In genomic region chr22:38066381-38067027, GRCh38 we compare ENCODE assay signal across 24 cellular contexts. TPM values are rescaled to one million over a fixed set of nuclear protein-coding genes. Genes with fewer than 3 reads are reported as not detected.
DNase-seq lines count a peak whose midpoint lies in the region; TF ChIP-seq lines count a peak whose summit lies in the region.
"Had no signal": no experiment of that assay in that cellular context is flagged by ENCODE, and none has a peak within 500 bp of the region (broad histone marks: within the 10 kb centered on the region; RNA-seq: fewer than 3 reads in every experiment).

No MANE protein-coding gene starts in this region.

- H3K4me1 Mint-ChIP-seq in neural crest cell: peaks cover 41% of the 10 kb centered on the region
- H3K4me1 Mint-ChIP-seq: activated CD4-positive, alpha-beta T cell treated with anti-CD3 and anti-CD28 coated beads for 36 hours had no signal

- no peaks in the 10 kb centered on the region for H3K27me3 Mint-ChIP-seq in neural crest cell (ENCODE audit: low read depth)
- H3K27me3 Mint-ChIP-seq: activated CD4-positive, alpha-beta T cell treated with anti-CD3 and anti-CD28 coated beads for 36 hours; CD4-positive, alpha-beta T cell; naive B cell; type B pancreatic cell had no signal

- no peaks in the 10 kb centered on the region for H3K9me3 Mint-ChIP-seq in neural crest cell
- H3K9me3 Mint-ChIP-seq: activated T-cell treated with anti-CD3 and anti-CD28 coated beads, Interleukin-2, amount 50 U/mL, for 4 hours; CD4-positive, alpha-beta T cell; naive B cell; T-helper 1 cell treated with Interleukin-12 subunit alpha and Interleukin-12 subunit beta and Interleukin-4 antibody, amounts not matched to agents 30 μg/mL and 1 μg/mL, for 36 hours; type B pancreatic cell had no signal

- DNase-seq in SK-MEL-5 (ENCODE audit: low read depth, low spot score) (peak; percentile 45), caudate nucleus (lab: John Stamatoyannopoulos, UW) (no peak), neural crest cell (ENCODE audit: low read depth, low spot score) (no peak), islet precursor cell (no peak), cortex of kidney (lab: John Stamatoyannopoulos, UW) (no peak)
- no peak for DNase-seq in activated CD8-positive, alpha-beta memory T cell treated with anti-CD3 and anti-CD28 coated beads, Interleukin-2, amount 50 U/mL, for 48 hours
- DNase-seq: activated CD4-positive, alpha-beta T cell treated with anti-CD3 and anti-CD28 coated beads for 36 hours; activated T-cell treated with anti-CD3 and anti-CD28 coated beads, Interleukin-2, amount 50 U/mL, for 4 hours; CD4-positive, alpha-beta T cell; dermis blood vessel endothelial cell; head of caudate nucleus; MG63; naive B cell; NCI-H1436; NCI-H510A; PC-3; stimulated activated CD4-positive, alpha-beta T cell treated with anti-CD3 and anti-CD28 coated beads, Interleukin-4, amount 100 ng/mL, for 1 hour; stimulated activated naive CD4-positive, alpha-beta T cell had no signal

- TF ChIP-seq CTCF in neural crest cell (conservative IDR thresholded peaks at IDR 0.05): no peak

- H3K27ac ChIP-seq in caudate nucleus (ENCODE audit: low read depth, low read length) (peak overlapping the region; percentile 24), temporal lobe (ENCODE audit: low read depth, low read length) (peak overlapping the region; percentile 89)

- peak overlapping the region; percentile 88 for H3K27ac Mint-ChIP-seq in neural crest cell (ENCODE audit: unreplicated experiment)
- H3K27ac Mint-ChIP-seq: activated CD4-positive, alpha-beta T cell treated with anti-CD3 and anti-CD28 coated beads for 36 hours; CD4-positive, alpha-beta T cell; T-helper 1 cell treated with Interleukin-12 subunit alpha and Interleukin-12 subunit beta and Interleukin-4 antibody, amounts not matched to agents 30 μg/mL and 1 μg/mL, for 36 hours; type B pancreatic cell had no signal

- in situ Hi-C loops in SK-MEL-5 (cut with HindIII; ENCODE audit: low pct_unique_long_range_greater_than_20kb, low sequenced_read_pairs): no loop called here

- H3K36me3 Mint-ChIP-seq in neural crest cell (ENCODE audit: low read depth): peaks cover 3% of the 10 kb centered on the region

- peak overlapping the region; percentile 44 for H3K4me3 Mint-ChIP-seq in neural crest cell
- H3K4me3 Mint-ChIP-seq: activated CD4-positive, alpha-beta T cell treated with anti-CD3 and anti-CD28 coated beads for 36 hours; activated T-cell treated with anti-CD3 and anti-CD28 coated beads, Interleukin-2, amount 50 U/mL, for 4 hours; CD4-positive, alpha-beta T cell; naive B cell; T-helper 1 cell treated with Interleukin-12 subunit alpha and Interleukin-12 subunit beta and Interleukin-4 antibody, amounts not matched to agents 30 μg/mL and 1 μg/mL, for 36 hours; type B pancreatic cell had no signal

RNA-seq across cellular contexts. Expression of gene PICK1, which starts 9.3 kb away (rescaled TPM):
- total RNA-seq in SK-MEL-5 (2014; rRNA removed; shearing (Covaris generic)): 24.2 and 35.7 TPM in 2 replicates
- 30.7 and 34.7 TPM in 2 replicates for polyA plus RNA-seq in SK-MEL-5 (2015; cell fraction: cytosol; rRNA removed)
- 116 and 137 TPM in 2 replicates for polyA plus RNA-seq in SK-MEL-5 (2015; cell fraction: nucleus; rRNA removed)
- 20.1 and 24.0 TPM in 2 replicates for total RNA-seq in neural crest cell
- total RNA-seq in temporal lobe: 21.6 TPM

RNA-seq across cellular contexts. Expression of gene SLC16A8, which starts 17.5 kb away (rescaled TPM):
- total RNA-seq in SK-MEL-5 (2014; rRNA removed; shearing (Covaris generic)): not detected in 2 replicates
- not detected in 2 replicates for polyA plus RNA-seq in SK-MEL-5 (2015; cell fraction: cytosol; rRNA removed)
- not detected in 2 replicates for polyA plus RNA-seq in SK-MEL-5 (2015; cell fraction: nucleus; rRNA removed)
- 0.26 TPM in 1 of 2 replicates, not detected in the other for total RNA-seq in neural crest cell
- total RNA-seq in temporal lobe: 1.2 TPM
- total RNA-seq: activated CD4-positive, alpha-beta T cell treated with anti-CD3 and anti-CD28 coated beads for 36 hours; activated T-cell treated with anti-CD3 and anti-CD28 coated beads, Interleukin-2, amount 50 U/mL, for 4 hours; CD4-positive, alpha-beta T cell; dermis blood vessel endothelial cell; HT1080; K562; mesenteric fat pad; PC-3 had no signal
- polyA plus RNA-seq: K562 had no signal

RNA-seq across cellular contexts. Expression of gene BAIAP2L2, which starts 44.0 kb away (rescaled TPM):
- 42.1 and 49.1 TPM in 2 replicates for total RNA-seq in SK-MEL-5 (2014; rRNA removed; shearing (Covaris generic))
- 66.3 and 93.6 TPM in 2 replicates for polyA plus RNA-seq in SK-MEL-5 (2015; cell fraction: cytosol; rRNA removed)
- polyA plus RNA-seq in SK-MEL-5 (2015; cell fraction: nucleus; rRNA removed): 5.9 and 11.8 TPM in 2 replicates
- total RNA-seq in neural crest cell (0.51 and 0.52 TPM in 2 replicates), temporal lobe (0.25 TPM)
- total RNA-seq: dermis blood vessel endothelial cell, HT1080 had no signal

Comparison
In these comparisons a context has a peak if more than half of its experiments do, and no peak if none do; other contexts are left out.
1. RNA of gene BAIAP2L2, which starts 44.0 kb away (total RNA-seq): 42.1 to 49.1 TPM in SK-MEL-5; 0.51 to 0.52 TPM in neural crest cell and 0.25 TPM in temporal lobe (single experiment); every median in the first group is over 10 times any median in the second.